Comparison of ENCODE assay signal across 1 cellular context in the genomic region with DNA sequence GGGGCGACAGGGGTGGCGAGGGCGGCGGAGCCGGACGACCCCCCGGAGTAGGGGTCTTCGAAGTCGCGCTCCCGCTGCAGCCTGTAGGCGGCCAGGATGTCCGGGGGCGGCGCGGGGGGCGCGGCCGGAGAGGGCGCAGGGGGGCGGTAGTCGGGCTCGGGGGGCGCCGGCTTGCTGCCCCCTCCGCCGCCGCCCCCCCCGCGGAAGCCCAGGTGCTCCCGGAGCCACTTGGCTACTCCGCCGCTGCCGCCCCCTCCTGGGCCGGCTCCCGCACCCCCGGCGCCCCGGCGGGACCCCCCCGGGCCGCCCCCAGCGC.
A peak's percentile ranks its signal among the peaks of the same experiment; 100 is the strongest.
TF ChIP-seq lines count a peak whose summit lies in the region.

No MANE protein-coding gene starts in this region.

TF ChIP-seq in endothelial cell of umbilical vein, 7 proteins besides CTCF, POLR2A, EP300 and RAD21:
- no peak for TF ChIP-seq JUN (IDR thresholded peaks at IDR 0.05; ENCODE audit: borderline replicate concordance, insufficient read depth, insufficient read length, low read depth)
- TF ChIP-seq GATA2 (IDR thresholded peaks at IDR 0.05; ENCODE audit: insufficient read depth, insufficient read length, low read depth, low read length): no peak
- TF ChIP-seq POLR2AphosphoS5 (IDR thresholded peaks at IDR 0.05; ENCODE audit: insufficient read depth, low read depth, low read length): no peak
- TF ChIP-seq EZH2 (IDR thresholded peaks at IDR 0.05; ENCODE audit: borderline replicate concordance, low read depth, low read length, severe bottlenecking): peak; percentile 42
